8 cellular contexts compared by ENCODE assay signal in the genomic region with DNA sequence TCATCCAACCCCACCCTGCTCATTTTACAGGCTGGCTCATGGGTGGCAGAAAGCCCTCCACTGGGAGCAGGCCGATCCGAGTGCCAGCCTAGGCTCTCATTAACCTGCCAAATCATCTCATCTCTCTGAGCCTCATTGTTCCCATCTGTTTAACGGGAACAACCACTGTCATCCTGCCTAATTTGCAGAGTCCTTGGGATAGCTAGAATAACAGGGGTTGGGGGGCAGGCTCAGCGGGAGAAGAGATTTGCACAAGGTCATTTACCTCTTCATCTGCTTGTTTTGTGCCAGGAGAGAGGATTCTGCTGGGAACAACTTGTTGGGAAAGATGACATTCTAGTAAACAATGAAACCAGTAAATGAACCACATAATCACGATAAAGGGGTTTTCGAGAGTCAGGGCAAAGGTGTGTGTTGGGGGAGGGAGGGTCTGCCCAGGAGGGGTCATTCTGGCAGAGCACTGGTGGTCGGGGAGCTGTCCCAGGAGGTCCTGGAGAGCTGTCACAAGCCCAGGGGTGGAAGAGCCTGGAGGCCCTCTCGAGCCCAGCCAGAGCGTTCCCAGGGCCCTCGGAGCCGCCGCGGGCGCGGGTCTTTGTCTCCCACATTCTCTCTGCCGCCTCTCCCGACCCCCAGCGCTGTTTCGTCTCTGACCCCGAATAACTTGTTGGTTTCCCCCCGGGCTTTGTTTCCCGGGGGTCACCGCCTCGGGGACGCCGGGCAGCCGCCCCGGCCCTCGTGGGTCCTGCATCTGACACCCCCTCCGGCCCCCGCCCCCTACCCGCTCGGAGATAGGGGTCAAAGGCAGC. TPM values are rescaled to one million over a fixed set of nuclear protein-coding genes. Genes with fewer than 3 reads are reported as not detected.
DNase-seq lines count a peak whose midpoint lies in the region; ATAC-seq and TF ChIP-seq lines count a peak whose summit lies in the region.

No MANE protein-coding gene starts in this region.

- intact Hi-C loops in activated CD4-positive, alpha-beta T cell treated with anti-CD3 and anti-CD28 coated beads for 36 hours (cut with DNase I, micrococcal nuclease) = no loop called here

- no peaks in the 10 kb centered on the region for H3K9me3 ChIP-seq in suprapubic skin

- POLR2A ChIA-PET in activated CD4-positive, alpha-beta T cell treated with anti-CD3 and anti-CD28 coated beads for 36 hours (lab: Charles Lee) = interaction anchor here (0.6 kb wide), 1 partner anchor 35 kb away, joined by 3 read pairs; no protein-coding TSS in a partner anchor

- peaks cover 8% of the 10 kb centered on the region for H3K4me1 Mint-ChIP-seq in activated CD4-positive, alpha-beta T cell treated with anti-CD3 and anti-CD28 coated beads for 36 hours
- H3K4me1 Mint-ChIP-seq in activated naive CD8-positive, alpha-beta T cell treated with anti-CD3 and anti-CD28 coated beads for 36 hours = peaks cover 8% of the 10 kb centered on the region

- H3K27me3 ChIP-seq in kidney epithelial cell (ENCODE audit: control insufficient read depth, insufficient read depth, low read length) (no peaks in the 10 kb centered on the region), suprapubic skin (no peaks in the 10 kb centered on the region)

- peaks cover 46% of the 10 kb centered on the region for H3K4me1 ChIP-seq in suprapubic skin

- TF ChIP-seq EP300 in suprapubic skin (IDR thresholded peaks at IDR 0.05) = no peak

- peak overlapping the region; percentile 65 for H3K4me3 Mint-ChIP-seq in activated CD4-positive, alpha-beta T cell treated with anti-CD3 and anti-CD28 coated beads for 36 hours
- peak overlapping the region; percentile 56 for H3K4me3 Mint-ChIP-seq in activated naive CD8-positive, alpha-beta T cell treated with anti-CD3 and anti-CD28 coated beads for 36 hours

- no peak for TF ChIP-seq POLR2A in suprapubic skin (IDR thresholded peaks at IDR 0.05)

- H3K4me3 ChIP-seq in kidney epithelial cell (ENCODE audit: low read depth, low read length) (peak overlapping the region; percentile 92), suprapubic skin (peak overlapping the region; percentile 97)

- CTCF ChIA-PET in activated CD4-positive, alpha-beta T cell treated with anti-CD3 and anti-CD28 coated beads for 36 hours (lab: Charles Lee) = interaction anchor here (0.7 to 0.8 kb wide), 2 partner anchors 17 to 470 kb away, joined by 3 to 4 read pairs; no protein-coding TSS in a partner anchor

- H3K36me3 Mint-ChIP-seq in activated CD4-positive, alpha-beta T cell treated with anti-CD3 and anti-CD28 coated beads for 36 hours (ENCODE audit: low read depth) = no peaks in the 10 kb centered on the region
- H3K36me3 Mint-ChIP-seq in activated naive CD8-positive, alpha-beta T cell treated with anti-CD3 and anti-CD28 coated beads for 36 hours = no peaks in the 10 kb centered on the region

- TF ChIP-seq CTCF in kidney epithelial cell (IDR thresholded peaks at IDR 0.05; ENCODE audit: insufficient read depth, low read length, poor library complexity, severe bottlenecking) (no peak), suprapubic skin (IDR thresholded peaks at IDR 0.05) (no peak)

- H3K36me3 ChIP-seq in kidney epithelial cell (ENCODE audit: control insufficient read depth, insufficient read depth, low read length) (no peaks in the 10 kb centered on the region), suprapubic skin (no peaks in the 10 kb centered on the region)

- ATAC-seq in activated CD4-positive, alpha-beta T cell treated with anti-CD3 and anti-CD28 coated beads for 36 hours = no peak
- ATAC-seq in GM19328 (IDR thresholded peaks at IDR 0.05; ENCODE audit: unreplicated experiment) = no peak

- peaks cover 8% of the 10 kb centered on the region for H3K27me3 Mint-ChIP-seq in activated CD4-positive, alpha-beta T cell treated with anti-CD3 and anti-CD28 coated beads for 36 hours
- H3K27me3 Mint-ChIP-seq in activated naive CD8-positive, alpha-beta T cell treated with anti-CD3 and anti-CD28 coated beads for 36 hours = peaks cover 18% of the 10 kb centered on the region

- peak overlapping the region; percentile 98 for H3K27ac ChIP-seq in suprapubic skin

- no peak for DNase-seq in activated CD4-positive, alpha-beta T cell treated with anti-CD3 and anti-CD28 coated beads for 36 hours
- DNase-seq in activated CD4-positive, alpha-beta T cell treated with anti-CD3 and anti-CD28 coated beads, Interleukin-2, amount 50 U/mL, for 1 hour = no peak
- no peak for DNase-seq in activated naive CD8-positive, alpha-beta T cell treated with anti-CD3 and anti-CD28 coated beads for 36 hours
- DNase-seq in kidney epithelial cell (ENCODE audit: low read depth) = no peak
- DNase-seq in suprapubic skin (ENCODE audit: low spot score in 2 of 2) = peak in 1 of 2 donors; percentile 89
- no peak for DNase-seq in germinal center (ENCODE audit: low spot score)
- DNase-seq in dedifferentiated amniotic fluid mesenchymal stem cell (ENCODE audit: extremely low spot score) = no peak

- no peaks in the 10 kb centered on the region for H3K9me3 Mint-ChIP-seq in activated CD4-positive, alpha-beta T cell treated with anti-CD3 and anti-CD28 coated beads for 36 hours (ENCODE audit: low read depth)
- no peaks in the 10 kb centered on the region for H3K9me3 Mint-ChIP-seq in activated naive CD8-positive, alpha-beta T cell treated with anti-CD3 and anti-CD28 coated beads for 36 hours

- peak overlapping the region; percentile 3 for H3K27ac Mint-ChIP-seq in activated CD4-positive, alpha-beta T cell treated with anti-CD3 and anti-CD28 coated beads for 36 hours
- H3K27ac Mint-ChIP-seq in activated naive CD8-positive, alpha-beta T cell treated with anti-CD3 and anti-CD28 coated beads for 36 hours = peak overlapping the region; percentile 14

- 38% methylated on average over 24 of the region's 33 CpGs for WGBS in suprapubic skin

RNA-seq across cellular contexts. Expression of gene NDST1, which starts 22.8 kb away (rescaled TPM):
- total RNA-seq in activated CD4-positive, alpha-beta T cell treated with anti-CD3 and anti-CD28 coated beads for 36 hours = 1 to 10 TPM; 5.1 to 5.5 TPM
- 1 to 10 TPM; 7.1 to 7.3 TPM for total RNA-seq in activated naive CD8-positive, alpha-beta T cell treated with anti-CD3 and anti-CD28 coated beads for 36 hours
- total RNA-seq in kidney epithelial cell (155 and 192 TPM in 2 replicates), suprapubic skin (100 to 1,000 TPM in 3 of 4 donors, 10 to 100 TPM in 1; 94.6 to 157 (median 134) TPM)

RNA-seq across cellular contexts. Expression of gene RPS14, which starts 35.6 kb away (rescaled TPM):
- total RNA-seq in activated CD4-positive, alpha-beta T cell treated with anti-CD3 and anti-CD28 coated beads for 36 hours = 1,000 to 10,000 TPM; 2,270 to 3,312 TPM
- 1,000 to 10,000 TPM; 2,978 to 3,004 TPM for total RNA-seq in activated naive CD8-positive, alpha-beta T cell treated with anti-CD3 and anti-CD28 coated beads for 36 hours
- total RNA-seq in kidney epithelial cell (3,131 and 3,855 TPM in 2 replicates), suprapubic skin (1,000 to 10,000 TPM; 1,684 to 3,537 (median 3,314) TPM)

Comparison
In these comparisons a context has a peak if more than half of its experiments do, and no peak if none do; other contexts are left out.
1. RNA of gene NDST1, which starts 22.8 kb away (total RNA-seq): 155 to 192 TPM in kidney epithelial cell and 94.6 to 157 TPM in suprapubic skin; 7.1 to 7.3 TPM in activated naive CD8-positive, alpha-beta T cell treated with anti-CD3 and anti-CD28 coated beads for 36 hours and 5.1 to 5.5 TPM in activated CD4-positive, alpha-beta T cell treated with anti-CD3 and anti-CD28 coated beads for 36 hours; every median in the first group is over 10 times any median in the second.